Comparison of ENCODE assay signal across 16 cellular contexts in the genomic region with DNA sequence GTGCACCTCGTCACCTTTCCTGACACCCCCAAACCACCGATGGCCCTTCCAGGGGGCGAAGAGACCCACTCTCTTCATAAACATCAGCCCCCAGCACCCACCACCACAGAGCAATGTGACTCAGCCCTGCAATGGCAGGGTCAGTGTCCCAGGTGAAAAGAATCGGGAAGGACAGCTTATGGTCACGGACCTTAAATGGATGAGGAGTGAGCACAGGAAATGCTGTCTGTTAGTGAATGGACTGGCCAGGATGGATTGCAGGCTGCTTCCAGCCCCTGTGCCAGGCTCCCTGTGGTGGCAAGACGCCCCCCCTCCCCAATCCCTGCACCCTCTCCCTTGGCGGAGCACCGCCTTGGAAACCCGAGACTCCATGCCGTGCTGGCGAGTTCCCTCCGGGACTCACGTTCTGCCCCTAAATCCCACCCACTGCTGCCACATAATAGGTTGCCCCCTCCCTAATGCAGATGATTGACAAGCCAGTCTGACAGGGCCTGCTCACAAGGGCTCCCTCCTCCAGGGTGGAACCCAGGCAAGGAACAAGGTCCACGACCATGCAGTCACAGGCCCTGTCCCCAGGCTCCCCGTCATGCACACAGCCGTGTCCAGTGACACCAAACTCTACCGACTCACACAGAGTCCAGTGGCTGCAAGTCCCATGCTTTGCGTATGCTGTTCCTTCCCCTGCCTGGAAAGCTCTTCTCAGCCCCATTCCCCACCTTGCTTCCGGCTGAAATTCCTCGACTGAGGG. TPM values are rescaled to one million over a fixed set of nuclear protein-coding genes. Genes with fewer than 3 reads are reported as not detected.
A peak's percentile ranks its signal among the peaks of the same experiment; 100 is the strongest.
DNase-seq lines count a peak whose midpoint lies in the region; ATAC-seq and TF ChIP-seq lines count a peak whose summit lies in the region.
"Had no signal": no experiment of that assay in that cellular context is flagged by ENCODE, and none has a peak within 500 bp of the region (broad histone marks: within the 10 kb centered on the region; RNA-seq: fewer than 3 reads in every experiment).

No MANE protein-coding gene starts in this region.

- no CpG with 5 or more reads among the region's 20 CpGs for WGBS in right lobe of liver (ENCODE audit: insufficient coverage, low coverage, low lambda C conversion rate, missing lambda C conversion rate)
- WGBS in transverse colon (ENCODE audit: low coverage in 1 of 2), 2 donors, result 86 to 95% methylated on average over 3 to 16 of the region's 20 CpGs

- H3K9me3 ChIP-seq in right lobe of liver (no peaks in the 10 kb centered on the region), transverse colon (no peaks in the 10 kb centered on the region)
- H3K9me3 ChIP-seq: esophagus squamous epithelium, SJCRH30 had no signal

- H3K27me3 Mint-ChIP-seq in WTC11 (ENCODE audit: low read depth), result no peaks in the 10 kb centered on the region

- CTCF ChIA-PET in WTC11 (lab: Charles Lee), result interaction anchor here (1.0 kb wide), 1 partner anchor 217 kb away, joined by 3 read pairs; no protein-coding TSS in a partner anchor

- TF ChIP-seq EP300 in transverse colon (IDR thresholded peaks at IDR 0.05; ENCODE audit: low read depth), result no peak

- H3K36me3 ChIP-seq in right lobe of liver (no peaks in the 10 kb centered on the region), transverse colon (no peaks in the 10 kb centered on the region)
- H3K36me3 ChIP-seq: esophagus squamous epithelium, SJCRH30 had no signal

- H3K27ac ChIP-seq in right lobe of liver (peak overlapping the region in 2 of 3 donors; percentile 21 to 81), transverse colon (peak overlapping the region in 3 of 4 donors; percentile 20 to 52 (median 47))
- H3K27ac ChIP-seq: 22Rv1, SJCRH30 had no signal

- H3K4me1 ChIP-seq in right lobe of liver (peaks cover 0 to 78% (median 34%) of the 10 kb centered on the region in 4 donors), transverse colon (peaks cover 10 to 72% (median 32%) of the 10 kb centered on the region in 4 donors)
- H3K4me1 ChIP-seq: SJCRH30 had no signal

- ATAC-seq in WTC11 (peak; percentile 46), right lobe of liver (peak in 3 of 4 donors; percentile 7 to 15 (median 11)), GM18909 (IDR thresholded peaks at IDR 0.05; ENCODE audit: poor library complexity, unreplicated experiment) (no peak), GM21390 (IDR thresholded peaks at IDR 0.05; ENCODE audit: unreplicated experiment) (no peak)

- H3K27me3 ChIP-seq in right lobe of liver (no peaks in the 10 kb centered on the region), transverse colon (no peaks in the 10 kb centered on the region)
- H3K27me3 ChIP-seq: esophagus squamous epithelium, SJCRH30 had no signal

- in situ Hi-C loops in transverse colon (cut with MboI; ENCODE audit: low pct_ligation_motif_present in 1 of 4, low pct_unique_long_range_greater_than_20kb in 1 of 4, low sequenced_read_pairs in 3 of 4), result no loop called here

- intact Hi-C loops in right lobe of liver (cut with DNase I), result no loop called here
- intact Hi-C loops in transverse colon (cut with DNase I; ENCODE audit: low total_unique reads), result no loop called here

- TF ChIP-seq CTCF in WTC11 (IDR thresholded peaks at IDR 0.05) (no peak), right lobe of liver (IDR thresholded peaks at IDR 0.05) (no peak), transverse colon (IDR thresholded peaks at IDR 0.05) (no peak)

- no peak overlapping the region; the same call in 1 of the 2 replicates for H3K4me3 Mint-ChIP-seq in WTC11
- H3K4me3 Mint-ChIP-seq: brain had no signal

- peak; percentile 60 for DNase-seq in NCI-H2107 treated with DMSO at 0.1 percent for 48 hours (lab: John Stamatoyannopoulos, UW; ENCODE audit: unreplicated experiment)
- no peak for DNase-seq in NCI-H2107 (lab: John Stamatoyannopoulos, UW)
- peak; percentile 41 for DNase-seq in WTC11 (ENCODE audit: low spot score)
- no peak for DNase-seq in right lobe of liver
- DNase-seq in transverse colon, result no peak
- no peak for DNase-seq in NAMALWA (ENCODE audit: low spot score)
- DNase-seq: activated CD8-positive, alpha-beta memory T cell treated with anti-CD3 and anti-CD28 coated beads, Interleukin-2, amount 50 U/mL, for 48 hours; activated naive CD4-positive, alpha-beta T cell treated with Interleukin-2 at 50 U/mL for 16 hours; NCI-H1092 had no signal

- peaks cover 58% of the 10 kb centered on the region for H3K4me1 Mint-ChIP-seq in WTC11

- POLR2A ChIA-PET in WTC11 (lab: Charles Lee), result interaction anchor here (0.7 kb wide), 1 partner anchor 24 kb away, joined by 3 read pairs; no protein-coding TSS in a partner anchor

- no peak overlapping the region for H3K4me3 ChIP-seq in right lobe of liver
- H3K4me3 ChIP-seq in transverse colon, result no peak overlapping the region
- H3K4me3 ChIP-seq: esophagus squamous epithelium, GM12878, SJCRH30 had no signal

- H3K27ac Mint-ChIP-seq in WTC11, result peak overlapping the region; percentile 16; the same call in 1 of the 2 replicates

- no peaks in the 10 kb centered on the region for H3K9me3 Mint-ChIP-seq in WTC11
- H3K9me3 Mint-ChIP-seq: brain had no signal

- TF ChIP-seq POLR2A in right lobe of liver (IDR thresholded peaks at IDR 0.05) (no peak), transverse colon (IDR thresholded peaks at IDR 0.05) (no peak)

- H3K36me3 Mint-ChIP-seq in WTC11, result no peaks in the 10 kb centered on the region
- H3K36me3 Mint-ChIP-seq: brain had no signal

TF ChIP-seq in WTC11, 78 proteins besides CTCF, POLR2A, EP300 and RAD21 (continues in another document):
- TF ChIP-seq, protein P1, sequence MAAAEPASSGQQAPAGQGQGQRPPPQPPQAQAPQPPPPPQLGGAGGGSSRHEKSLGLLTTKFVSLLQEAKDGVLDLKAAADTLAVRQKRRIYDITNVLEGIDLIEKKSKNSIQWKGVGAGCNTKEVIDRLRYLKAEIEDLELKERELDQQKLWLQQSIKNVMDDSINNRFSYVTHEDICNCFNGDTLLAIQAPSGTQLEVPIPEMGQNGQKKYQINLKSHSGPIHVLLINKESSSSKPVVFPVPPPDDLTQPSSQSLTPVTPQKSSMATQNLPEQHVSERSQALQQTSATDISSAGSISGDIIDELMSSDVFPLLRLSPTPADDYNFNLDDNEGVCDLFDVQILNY (CRISPR knock-in tag; IDR thresholded peaks at IDR 0.05), result no peak
- TF ChIP-seq TEAD4 (CRISPR knock-in tag; IDR thresholded peaks at IDR 0.05) (no peak), TEAD1 (CRISPR knock-in tag; IDR thresholded peaks at IDR 0.05) (no peak), NFYB (CRISPR knock-in tag; conservative IDR thresholded peaks at IDR 0.05; ENCODE audit: low read depth) (no peak), ATF1 (CRISPR knock-in tag; IDR thresholded peaks at IDR 0.05) (no peak), ZNF423 (CRISPR knock-in tag; IDR thresholded peaks at IDR 0.05) (0 out of 2 replicates have a peak, but pooled peaks have one; percentile 7), ZNF396 (CRISPR knock-in tag; IDR thresholded peaks at IDR 0.05; ENCODE audit: borderline replicate concordance) (no peak)
- TF ChIP-seq, protein P2, sequence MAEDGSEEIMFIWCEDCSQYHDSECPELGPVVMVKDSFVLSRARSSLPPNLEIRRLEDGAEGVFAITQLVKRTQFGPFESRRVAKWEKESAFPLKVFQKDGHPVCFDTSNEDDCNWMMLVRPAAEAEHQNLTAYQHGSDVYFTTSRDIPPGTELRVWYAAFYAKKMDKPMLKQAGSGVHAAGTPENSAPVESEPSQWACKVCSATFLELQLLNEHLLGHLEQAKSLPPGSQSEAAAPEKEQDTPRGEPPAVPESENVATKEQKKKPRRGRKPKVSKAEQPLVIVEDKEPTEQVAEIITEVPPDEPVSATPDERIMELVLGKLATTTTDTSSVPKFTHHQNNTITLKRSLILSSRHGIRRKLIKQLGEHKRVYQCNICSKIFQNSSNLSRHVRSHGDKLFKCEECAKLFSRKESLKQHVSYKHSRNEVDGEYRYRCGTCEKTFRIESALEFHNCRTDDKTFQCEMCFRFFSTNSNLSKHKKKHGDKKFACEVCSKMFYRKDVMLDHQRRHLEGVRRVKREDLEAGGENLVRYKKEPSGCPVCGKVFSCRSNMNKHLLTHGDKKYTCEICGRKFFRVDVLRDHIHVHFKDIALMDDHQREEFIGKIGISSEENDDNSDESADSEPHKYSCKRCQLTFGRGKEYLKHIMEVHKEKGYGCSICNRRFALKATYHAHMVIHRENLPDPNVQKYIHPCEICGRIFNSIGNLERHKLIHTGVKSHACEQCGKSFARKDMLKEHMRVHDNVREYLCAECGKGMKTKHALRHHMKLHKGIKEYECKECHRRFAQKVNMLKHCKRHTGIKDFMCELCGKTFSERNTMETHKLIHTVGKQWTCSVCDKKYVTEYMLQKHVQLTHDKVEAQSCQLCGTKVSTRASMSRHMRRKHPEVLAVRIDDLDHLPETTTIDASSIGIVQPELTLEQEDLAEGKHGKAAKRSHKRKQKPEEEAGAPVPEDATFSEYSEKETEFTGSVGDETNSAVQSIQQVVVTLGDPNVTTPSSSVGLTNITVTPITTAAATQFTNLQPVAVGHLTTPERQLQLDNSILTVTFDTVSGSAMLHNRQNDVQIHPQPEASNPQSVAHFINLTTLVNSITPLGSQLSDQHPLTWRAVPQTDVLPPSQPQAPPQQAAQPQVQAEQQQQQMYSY (CRISPR knock-in tag; IDR thresholded peaks at IDR 0.05), result peak; percentile 89

RNA-seq across cellular contexts. Expression of a gene that starts 7.3 kb away (rescaled TPM):
- total RNA-seq in WTC11 (2021) (23.4 to 28.3 TPM (median 27.3 TPM) in 3 replicates), right lobe of liver (100 to 1,000 TPM in 1 of 6 experiments, 10 to 100 TPM in 5; 19.7 to 117 (median 64.7) TPM), transverse colon (10 to 100 TPM; 14.5 to 73.3 (median 61.0) TPM)

RNA-seq across cellular contexts. Expression of a gene that starts 25.6 kb away (rescaled TPM):
- 54.5 to 67.3 TPM (median 62.0 TPM) in 3 replicates for total RNA-seq in WTC11 (2021)
- 10 to 100 TPM; 19.7 to 53.4 (median 29.6) TPM for total RNA-seq in right lobe of liver
- total RNA-seq in transverse colon, result 100 to 1,000 TPM in 1 of 4 donors, 10 to 100 TPM in 3; 55.0 to 106 (median 75.9) TPM

Comparison
In these comparisons a context has a peak if more than half of its experiments do, and no peak if none do; other contexts are left out.
1. DNase-seq: peak in NCI-H2107 treated with DMSO at 0.1 percent for 48 hours (single experiment) and WTC11 (single experiment); none in NCI-H2107 (single experiment), right lobe of liver (0 of 3), transverse colon (single experiment) and NAMALWA (single experiment).
2. ATAC-seq: peak in WTC11 (single experiment) and right lobe of liver (3 of 4); none in GM18909 (single experiment) and GM21390 (single experiment).